8 cellular contexts compared by ENCODE assay signal in genomic region chr4:54659213-54660144, GRCh38. TPM values are rescaled to one million over a fixed set of nuclear protein-coding genes. Genes with fewer than 3 reads are reported as not detected.
A peak's percentile ranks its signal among the peaks of the same experiment; 100 is the strongest.
DNase-seq lines count a peak whose midpoint lies in the region; ATAC-seq, FAIRE-seq and TF ChIP-seq lines count a peak whose summit lies in the region.

No MANE protein-coding gene starts in this region.

- no peak for TF ChIP-seq RAD21 in HCT116 (IDR thresholded peaks at IDR 0.05; ENCODE audit: low read depth)

- no peak for TF ChIP-seq POLR2A in HCT116 (IDR thresholded peaks at IDR 0.05; ENCODE audit: borderline replicate concordance, extremely low read depth, insufficient read depth, insufficient read length)

- TF ChIP-seq CTCF in AG04449 (IDR thresholded peaks at IDR 0.05; ENCODE audit: insufficient read depth, low read length, missing control alignments), result no peak
- no peak for TF ChIP-seq CTCF in HCT116 (IDR thresholded peaks at IDR 0.05 in 2 of 3, conservative IDR thresholded peaks at IDR 0.05 in 1 of 3; ENCODE audit: borderline replicate concordance in 1 of 3, insufficient read depth in 1 of 3, low read depth in 2 of 3, low read length in 2 of 3)
- TF ChIP-seq CTCF in ascending aorta (IDR thresholded peaks at IDR 0.05), result no peak
- TF ChIP-seq CTCF in kidney (IDR thresholded peaks at IDR 0.05; ENCODE audit: borderline replicate concordance, extremely low read depth, insufficient read depth), result no peak

- peak; percentile 6; the same call in 1 of the 2 replicates for ATAC-seq in HCT116

- POLR2A ChIA-PET in AG04449 (lab: Yijun Ruan, JAX), result no interaction called here
- POLR2A ChIA-PET in HCT116 (lab: Charles Lee), result no interaction called here

- H3K4me3 ChIP-seq in AG04449 (ENCODE audit: low read depth, low read length) (peak overlapping the region; percentile 75), HCT116 (replicated peaks in 1 of 2; ENCODE audit: low read depth in 1 of 2, low read length in 2 of 2) (peak overlapping the region; percentile 42 to 56), ascending aorta (peak overlapping the region; percentile 74 to 80), kidney (ENCODE audit: low read length in 2 of 2) (peak overlapping the region; percentile 51 to 64), subcutaneous abdominal adipose tissue (ENCODE audit: low read depth in 1 of 5, low read length in 5 of 5) (peak overlapping the region; percentile 26 to 69 (median 68))

- peak overlapping the region; percentile 93 for H2AFZ ChIP-seq in HCT116 (ENCODE audit: low read depth, low read length, poor library complexity, severe bottlenecking)

- no peak for FAIRE-seq in kidney (lab: Jason Lieb, UNC)

- RAD21 ChIA-PET in HCT116 (lab: Charles Lee; ENCODE audit: low non-redundant PET in 1 of 2, low total read pairs in 2 of 2, uncharacterized antibody in 2 of 2, unreplicated experiment in 2 of 2), result no interaction called here

- H3K79me2 ChIP-seq in HCT116 (ENCODE audit: insufficient read depth, low read length), result no peaks in the 10 kb centered on the region

- no peaks in the 10 kb centered on the region for H3K9me2 ChIP-seq in HCT116 (ENCODE audit: insufficient read depth)

- H3K4me1 ChIP-seq in HCT116 (ENCODE audit: control insufficient read depth in 1 of 2, insufficient read depth in 2 of 2, low read length in 2 of 2) (peaks cover 0 to 16% of the 10 kb centered on the region in 2 experiments; a peak in 2 of 4 replicates), ascending aorta (peaks cover 6 to 24% of the 10 kb centered on the region in 2 donors), kidney (ENCODE audit: control insufficient read depth in 1 of 2, insufficient read depth in 1 of 2, low read depth in 1 of 2, low read length in 2 of 2) (peaks cover 3 to 8% of the 10 kb centered on the region in 2 donors), subcutaneous abdominal adipose tissue (ENCODE audit: control insufficient read depth in 5 of 5, insufficient read depth in 5 of 5, low read length in 5 of 5) (peaks cover 2 to 41% (median 28%) of the 10 kb centered on the region in 5 donors)

- H3K4me2 ChIP-seq in HCT116 (ENCODE audit: low read length), result peak overlapping the region; percentile 90

- DNase-seq in AG04449 (ENCODE audit: low read depth, low spot score) (no peak), HCT116 (ENCODE audit: low read depth, low spot score) (no peak), ascending aorta (ENCODE audit: low spot score in 2 of 2) (no peak), kidney (no peak), NCI-H128 (lab: John Stamatoyannopoulos, UW; ENCODE audit: unreplicated experiment) (no peak)
- no peak for DNase-seq in central memory CD4-positive, alpha-beta T cell
- DNase-seq in activated CD4-positive, alpha-beta T cell treated with anti-CD3 and anti-CD28 coated beads for 48 hours, result no peak

- no peak overlapping the region for H3K27ac ChIP-seq in HCT116 (ENCODE audit: low read depth, low read length)
- peak overlapping the region in 1 of 2 donors; percentile 13 for H3K27ac ChIP-seq in ascending aorta
- H3K27ac ChIP-seq in kidney (ENCODE audit: low read depth in 2 of 2, low read length in 2 of 2), result peak overlapping the region in 1 of 2 donors; percentile 1
- H3K27ac ChIP-seq in subcutaneous abdominal adipose tissue (ENCODE audit: low read depth, low read length), result no peak overlapping the region

- no TSS peak for BruUV-seq in HCT116 (replicated peaks; lab: Mats Ljungman, UMichigan)

- no peaks in the 10 kb centered on the region for H3K36me3 ChIP-seq in HCT116 (ENCODE audit: control insufficient read depth in 1 of 2, insufficient read depth in 2 of 2, low read length in 2 of 2)
- no peaks in the 10 kb centered on the region for H3K36me3 ChIP-seq in ascending aorta
- H3K36me3 ChIP-seq in kidney (ENCODE audit: control insufficient read depth in 1 of 2, insufficient read depth in 2 of 2, low read length in 2 of 2), result no peaks in the 10 kb centered on the region
- no peaks in the 10 kb centered on the region for H3K36me3 ChIP-seq in subcutaneous abdominal adipose tissue (ENCODE audit: control insufficient read depth in 5 of 5, insufficient read depth in 5 of 5, low read length in 5 of 5)

- H3K9me3 ChIP-seq in HCT116 (ENCODE audit: control insufficient read depth in 1 of 2, insufficient read depth in 1 of 2, low read depth in 1 of 2, low read length in 2 of 2) (no peaks in the 10 kb centered on the region), ascending aorta (no peaks in the 10 kb centered on the region), kidney (ENCODE audit: control insufficient read depth in 1 of 2, low read length in 2 of 2) (no peaks in the 10 kb centered on the region), subcutaneous abdominal adipose tissue (ENCODE audit: control insufficient read depth in 5 of 5, low read length in 5 of 5) (no peaks in the 10 kb centered on the region)

- H4K20me1 ChIP-seq in HCT116 (ENCODE audit: insufficient read depth), result no peaks in the 10 kb centered on the region

- peak overlapping the region; percentile 33; the same call in 1 of the 2 replicates for H3K9ac ChIP-seq in HCT116 (ENCODE audit: low read length)
- H3K9ac ChIP-seq in kidney (ENCODE audit: low read length in 2 of 2), result peak overlapping the region in 1 of 2 donors; percentile 38
- peak overlapping the region in 2 of 5 donors; percentile 20 to 46 for H3K9ac ChIP-seq in subcutaneous abdominal adipose tissue (ENCODE audit: low read length in 5 of 5)

- intact Hi-C loops in HCT116 (cut with micrococcal nuclease) (loop anchor here (10.0 kb wide), 1 partner anchor 335 kb away; no protein-coding TSS in a partner anchor), ascending aorta (cut with DNase I) (loop anchor here (10.0 kb wide), 1 partner anchor 735 kb away; the partner anchor contains the start of gene TMEM165), kidney (cut with DNase I) (no loop called here)

- CTCF ChIA-PET in AG04449 (lab: Yijun Ruan, JAX) (interaction anchor here (1.0 to 6.0 kb wide), 3 partner anchors 301 to 341 kb away, joined by 3 to 44 read pairs (median 8); no protein-coding TSS in a partner anchor), HCT116 (lab: Charles Lee) (no interaction called here)

- H3K27me3 ChIP-seq in HCT116 (ENCODE audit: insufficient read depth, low read length), result peaks cover 11% of the 10 kb centered on the region; the same call in 1 of the 2 replicates
- no peaks in the 10 kb centered on the region for H3K27me3 ChIP-seq in ascending aorta
- peaks cover 9 to 37% (median 25%) of the 10 kb centered on the region in 5 donors for H3K27me3 ChIP-seq in subcutaneous abdominal adipose tissue (ENCODE audit: control insufficient read depth in 5 of 5, insufficient read depth in 4 of 5, low read length in 5 of 5)

TF ChIP-seq in HCT116, 20 proteins besides CTCF, POLR2A, EP300 and RAD21 (continues in another document):
- TF ChIP-seq ATF3 (IDR thresholded peaks at IDR 0.05) (no peak), SRF (IDR thresholded peaks at IDR 0.05; ENCODE audit: low read depth) (no peak), TCF7L2 (IDR thresholded peaks at IDR 0.05; ENCODE audit: borderline replicate concordance, extremely low read depth, insufficient read depth, insufficient read length) (no peak), SP1 (IDR thresholded peaks at IDR 0.05; ENCODE audit: low read depth) (no peak), CEBPB (IDR thresholded peaks at IDR 0.05; ENCODE audit: low read depth) (no peak), ELF1 (IDR thresholded peaks at IDR 0.05; ENCODE audit: borderline replicate concordance, low read depth) (no peak), CBX3 (IDR thresholded peaks at IDR 0.05; ENCODE audit: low read depth) (no peak), EZH2 (IDR thresholded peaks at IDR 0.05) (no peak), JUND (IDR thresholded peaks at IDR 0.05) (no peak), ZFX (IDR thresholded peaks at IDR 0.05) (no peak), REST (IDR thresholded peaks at IDR 0.05; ENCODE audit: low read depth) (no peak), EGR1 (IDR thresholded peaks at IDR 0.05; ENCODE audit: low read depth) (no peak)

RNA-seq across cellular contexts. Expression of gene KIT, which starts 1.7 kb away (rescaled TPM):
- total RNA-seq in HCT116 (2021; ENCODE audit: unreplicated experiment) (not detected), ascending aorta (not detected), kidney (38.1 TPM)
- polyA plus RNA-seq in HCT116 (2012), result not detected in 2 replicates
- polyA plus RNA-seq in kidney (ENCODE audit: insufficient read depth, low read depth, low replicate concordance), result 7.7 TPM

Comparison
In these comparisons a context has a peak if more than half of its experiments do, and no peak if none do; other contexts are left out.
1. RNA of gene KIT, which starts 1.7 kb away (total RNA-seq): 38.1 TPM in kidney (single experiment); not detected in HCT116 (single experiment) and not detected in ascending aorta (single experiment); every median in the first group is over 10 times any median in the second.
2. Peak in every context shown above with its lines, with median percentiles within 50 percentile points of each other: H3K4me3 ChIP-seq.